Comparison of ENCODE assay signal across 16 cellular contexts in the genomic region with DNA sequence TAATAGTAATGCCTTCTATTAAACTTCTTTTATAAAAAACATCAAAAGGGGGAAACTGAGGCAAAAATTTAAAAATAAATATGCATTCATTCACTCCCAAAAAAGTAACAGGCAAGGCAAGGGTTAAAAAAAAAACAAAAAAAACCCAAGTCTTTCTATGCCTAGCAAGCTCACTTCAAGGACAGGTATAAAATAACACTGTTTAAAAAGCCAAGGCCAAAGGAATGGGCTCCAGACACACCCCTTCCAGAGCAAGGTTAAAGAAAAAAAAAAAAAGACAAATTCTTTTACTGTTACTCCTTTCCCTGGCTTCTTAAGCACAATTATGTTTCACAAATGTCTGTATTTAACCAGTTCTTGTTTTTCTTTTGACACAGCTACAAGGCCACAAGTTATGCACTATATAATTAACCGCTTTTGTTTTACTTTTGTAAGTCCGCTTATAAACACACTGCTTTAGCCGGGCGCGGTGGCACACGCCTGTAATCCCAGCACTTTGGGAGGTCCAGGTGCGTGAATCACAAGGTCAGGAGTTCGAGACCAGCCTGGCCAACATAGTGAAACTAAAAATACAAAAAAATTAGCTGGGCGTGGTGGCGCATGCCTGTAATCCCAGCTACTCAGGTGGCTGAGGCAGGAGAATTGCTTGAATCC. TPM values are rescaled to one million over a fixed set of nuclear protein-coding genes. Genes with fewer than 3 reads are reported as not detected.
A peak's percentile ranks its signal among the peaks of the same experiment; 100 is the strongest.
DNase-seq lines count a peak whose midpoint lies in the region; ATAC-seq and TF ChIP-seq lines count a peak whose summit lies in the region.
"Had no signal": no experiment of that assay in that cellular context is flagged by ENCODE, and none has a peak within 500 bp of the region (broad histone marks: within the 10 kb centered on the region; RNA-seq: fewer than 3 reads in every experiment).

No MANE protein-coding gene starts in this region.

- peaks cover 50% of the 10 kb centered on the region for H3K27me3 ChIP-seq in adipocyte (replicated peaks; ENCODE audit: control insufficient read depth, insufficient read depth, low read length)

- H3K9me3 ChIP-seq in HEK293 (ENCODE audit: control insufficient read depth, insufficient read depth, low read depth, low read length), result no peaks in the 10 kb centered on the region
- no peaks in the 10 kb centered on the region for H3K9me3 ChIP-seq in adipocyte (ENCODE audit: control insufficient read depth, low read length)

- POLR2A ChIA-PET in HEK293 (lab: Yijun Ruan, JAX), result interaction anchor here (0.6 kb wide), 1 partner anchor 190 kb away, joined by 3 read pairs; no protein-coding TSS in a partner anchor

- CTCF ChIA-PET in HEK293 (lab: Yijun Ruan, JAX), result interaction anchor here (0.6 to 11.4 kb wide), 6 partner anchors 18 to 460 kb away, joined by 3 to 100 read pairs (median 4); no protein-coding TSS in a partner anchor

- no peak overlapping the region for H3K27ac ChIP-seq in HEK293 (ENCODE audit: extremely low read depth, low read depth, low read length)
- H3K27ac ChIP-seq: RWPE1 had no signal

- H3K9ac ChIP-seq in adipocyte (ENCODE audit: low read length), result no peak overlapping the region

- TF ChIP-seq CTCF in HEK293 (tag by site-specific recombination; IDR thresholded peaks at IDR 0.05), result no peak

- DNase-seq in adipocyte (ENCODE audit: low read depth), result peak; percentile 6
- peak; percentile 23 for DNase-seq in iris pigment epithelial cell (ENCODE audit: low read depth)
- DNase-seq in posterior vena cava (ENCODE audit: low spot score), result peak; percentile 20
- no peak for DNase-seq in GM19238 (ENCODE audit: insufficient read length, low spot score)
- DNase-seq: C1 segment of cervical spinal cord; CD8-positive, alpha-beta memory T cell; KBM-7; NCI-H1105; NCI-H1694; NCI-H510A; PC-3 had no signal

- ATAC-seq in HG03457 (IDR thresholded peaks at IDR 0.05; ENCODE audit: unreplicated experiment) (no peak), HG02870 (IDR thresholded peaks at IDR 0.05; ENCODE audit: unreplicated experiment) (no peak)
- ATAC-seq: PC-3 had no signal

- no peaks in the 10 kb centered on the region for H3K36me3 ChIP-seq in HEK293 (ENCODE audit: control insufficient read depth in 2 of 2, insufficient read depth in 1 of 2, low read length in 2 of 2)
- no peaks in the 10 kb centered on the region for H3K36me3 ChIP-seq in adipocyte (ENCODE audit: control insufficient read depth, insufficient read depth, low read length, severe bottlenecking)

- H3K4me1 ChIP-seq in HEK293 (ENCODE audit: control insufficient read depth, insufficient read depth, low read length) (no peaks in the 10 kb centered on the region), adipocyte (ENCODE audit: control insufficient read depth, insufficient read depth, low read length) (peaks cover 8% of the 10 kb centered on the region)

- intact Hi-C loops in posterior vena cava (cut with DNase I), result no loop called here

- no peak overlapping the region for H3K4me3 ChIP-seq in HEK293 (ENCODE audit: low read depth, low read length)
- H3K4me3 ChIP-seq in adipocyte (ENCODE audit: low read length), result no peak overlapping the region

TF ChIP-seq in HEK293, 187 proteins besides CTCF, POLR2A, EP300 and RAD21:
- TF ChIP-seq SP7 (tag by site-specific recombination; IDR thresholded peaks at IDR 0.05), result peak; percentile 46; the same call in 1 of the 2 replicates
- TF ChIP-seq ZNF777 (tag by site-specific recombination; IDR thresholded peaks at IDR 0.05; ENCODE audit: borderline replicate concordance), result no peak
- TF ChIP-seq REPIN1 (tag by site-specific recombination; IDR thresholded peaks at IDR 0.05; ENCODE audit: low read depth), result no peak
- TF ChIP-seq ZNF416 (tag by site-specific recombination; IDR thresholded peaks at IDR 0.05), result no peak
- no peak for TF ChIP-seq MEIS1 (CRISPR knock-in tag; IDR thresholded peaks at IDR 0.05; ENCODE audit: borderline replicate concordance)

RNA-seq across cellular contexts. Expression of gene SIGLEC11, which starts 3.6 kb away (rescaled TPM):
- total RNA-seq in posterior vena cava, result 1 to 10 TPM in 1 of 2 donors, under 1 TPM in 1; 0.95 to 3.3 TPM
- total RNA-seq: CD8-positive, alpha-beta memory T cell; H7; PC-3 had no signal

RNA-seq across cellular contexts. Expression of gene NUP62, which starts 28.1 kb away (rescaled TPM):
- 10 to 100 TPM; 21.9 to 27.1 TPM for total RNA-seq in posterior vena cava

RNA-seq across cellular contexts. Expression of gene ATF5, which starts 28.4 kb away (rescaled TPM):
- 10 to 100 TPM; 18.8 to 37.0 TPM for total RNA-seq in posterior vena cava
